ENCODE assay signal across 15 cellular contexts in genomic region chr3:100106531-100107155, GRCh38. TPM values are rescaled to one million over a fixed set of nuclear protein-coding genes. Genes with fewer than 3 reads are reported as not detected.
DNase-seq lines count a peak whose midpoint lies in the region; ATAC-seq, FAIRE-seq and TF ChIP-seq lines count a peak whose summit lies in the region.
"Had no signal": no experiment of that assay in that cellular context is flagged by ENCODE, and none has a peak within 500 bp of the region (broad histone marks: within the 10 kb centered on the region; RNA-seq: fewer than 3 reads in every experiment).

No MANE protein-coding gene starts in this region.

- no peak overlapping the region for H3K9ac ChIP-seq in mesenchymal stem cell (ENCODE audit: low read length)

- no peaks in the 10 kb centered on the region for H3K27me3 ChIP-seq in mesenchymal stem cell (ENCODE audit: control insufficient read depth in 1 of 2, insufficient read depth in 1 of 2, low read length in 2 of 2)
- no peaks in the 10 kb centered on the region for H3K27me3 ChIP-seq in Peyer's patch
- H3K27me3 ChIP-seq: body of pancreas, esophagus squamous epithelium had no signal

- DNase-seq in Calu3, result no peak
- DNase-seq in H54 (ENCODE audit: insufficient read length, low spot score), result no peak
- peak; percentile 77 for DNase-seq in amniotic epithelial cell (ENCODE audit: low read depth)
- DNase-seq in mesenchymal stem cell, result peak; percentile 30
- DNase-seq in SHP77 treated with DMSO at 0.1 percent for 48 hours (lab: John Stamatoyannopoulos, UW), result no peak
- no peak for DNase-seq in Peyer's patch
- no peak for DNase-seq in posterior cingulate gyrus
- DNase-seq: activated CD4-positive, alpha-beta T cell treated with anti-CD3 and anti-CD28 coated beads, Interleukin-2, amount 50 U/mL, for 4 hours; body of pancreas; CD8-positive, alpha-beta memory T cell; esophagus squamous epithelium; NCI-H2081 treated with DMSO at 0.1 percent for 48 hours; stimulated activated CD4-positive, alpha-beta T cell treated with anti-CD3 and anti-CD28 coated beads, Interleukin-15, amount 100 ng/mL, for 24 hours; stimulated activated naive B cell treated with anti-CD40 and anti-IgM and Interleukin-4, amounts not matched to agents 10 μg/mL and 1 μg/mL and 100 μg/mL, for 72 hours had no signal

- peak overlapping the region; percentile 22 to 79 for H3K4ac ChIP-seq in mesenchymal stem cell (ENCODE audit: low read depth in 1 of 2, low read length in 2 of 2)

- no peak overlapping the region for H3K23ac ChIP-seq in mesenchymal stem cell (ENCODE audit: low read length in 2 of 2)

- H3K4me1 ChIP-seq in mesenchymal stem cell (ENCODE audit: control insufficient read depth, insufficient read depth, low read depth, low read length) (peaks cover 8% of the 10 kb centered on the region), Peyer's patch (peaks cover 0 to 5% (median 0%) of the 10 kb centered on the region in 4 donors)

- no peaks in the 10 kb centered on the region for H3K27me3 Mint-ChIP-seq in Calu3 (ENCODE audit: unreplicated experiment)
- H3K27me3 Mint-ChIP-seq: CD8-positive, alpha-beta memory T cell; stimulated activated naive B cell treated with anti-CD40 and anti-IgM and Interleukin-4, amounts not matched to agents 10 μg/mL and 1 μg/mL and 100 μg/mL, for 72 hours had no signal

- H2BK120ac ChIP-seq in mesenchymal stem cell (ENCODE audit: low read depth, low read length), result peak overlapping the region; percentile 92

- peak overlapping the region; percentile 68 for H2AK5ac ChIP-seq in mesenchymal stem cell (ENCODE audit: low read length, severe bottlenecking)

- peak overlapping the region; percentile 83 to 93 for H2BK12ac ChIP-seq in mesenchymal stem cell (ENCODE audit: low read length in 2 of 2)

- TF ChIP-seq CTCF in Calu3 (IDR thresholded peaks at IDR 0.05; ENCODE audit: unreplicated experiment) (no peak), Peyer's patch (IDR thresholded peaks at IDR 0.05) (no peak)

- no peak overlapping the region for H2AFZ ChIP-seq in mesenchymal stem cell (ENCODE audit: low read depth, low read length)

- no peak overlapping the region for H3K4me3 Mint-ChIP-seq in Calu3 (ENCODE audit: low read depth, unreplicated experiment)
- H3K4me3 Mint-ChIP-seq: CD8-positive, alpha-beta memory T cell; stimulated activated naive B cell treated with anti-CD40 and anti-IgM and Interleukin-4, amounts not matched to agents 10 μg/mL and 1 μg/mL and 100 μg/mL, for 72 hours had no signal

- no peak for ATAC-seq in GM18868 (IDR thresholded peaks at IDR 0.05; ENCODE audit: unreplicated experiment)
- ATAC-seq: body of pancreas had no signal

- peak overlapping the region; percentile 30 for H3K27ac Mint-ChIP-seq in Calu3 (ENCODE audit: unreplicated experiment)
- H3K27ac Mint-ChIP-seq: CD8-positive, alpha-beta memory T cell; stimulated activated naive B cell treated with anti-CD40 and anti-IgM and Interleukin-4, amounts not matched to agents 10 μg/mL and 1 μg/mL and 100 μg/mL, for 72 hours had no signal

- BruUV-seq in Calu3 (replicated peaks; lab: Mats Ljungman, UMichigan), result no TSS peak

- TF ChIP-seq POLR2A in H54 (IDR thresholded peaks at IDR 0.05; ENCODE audit: low read depth, low read length), result no peak
- no peak for TF ChIP-seq POLR2A in Peyer's patch (IDR thresholded peaks at IDR 0.05)

- H3K4me3 ChIP-seq in mesenchymal stem cell (ENCODE audit: insufficient read depth in 1 of 2, low read depth in 1 of 2, low read length in 2 of 2), result no peak overlapping the region
- H3K4me3 ChIP-seq in Peyer's patch, result no peak overlapping the region
- H3K4me3 ChIP-seq: body of pancreas, esophagus squamous epithelium had no signal

- H3K4me2 ChIP-seq in mesenchymal stem cell (ENCODE audit: low read length, poor library complexity, severe bottlenecking), result no peak overlapping the region

- CTCF ChIA-PET in Calu3 (lab: Charles Lee), result no interaction called here

- H3K4me1 Mint-ChIP-seq in Calu3 (ENCODE audit: low read depth, unreplicated experiment), result peaks cover 40% of the 10 kb centered on the region
- H3K4me1 Mint-ChIP-seq: CD8-positive, alpha-beta memory T cell had no signal

- H3K18ac ChIP-seq in mesenchymal stem cell (ENCODE audit: low read depth in 1 of 2, low read length in 2 of 2), result peak overlapping the region; percentile 50 to 94

- H2BK5ac ChIP-seq in mesenchymal stem cell (ENCODE audit: low read depth, low read length, poor library complexity, severe bottlenecking), result no peak overlapping the region

- H3K9me3 Mint-ChIP-seq in Calu3 (ENCODE audit: low read depth, unreplicated experiment), result no peaks in the 10 kb centered on the region
- H3K9me3 Mint-ChIP-seq: CD8-positive, alpha-beta memory T cell; stimulated activated naive B cell treated with anti-CD40 and anti-IgM and Interleukin-4, amounts not matched to agents 10 μg/mL and 1 μg/mL and 100 μg/mL, for 72 hours had no signal

- H3K27ac ChIP-seq in mesenchymal stem cell (ENCODE audit: low read length, poor library complexity, severe bottlenecking), result no peak overlapping the region
- no peak overlapping the region for H3K27ac ChIP-seq in Peyer's patch
- H3K27ac ChIP-seq: body of pancreas had no signal

- intact Hi-C loops in Calu3 (cut with micrococcal nuclease; ENCODE audit: unreplicated experiment), result no loop called here
- intact Hi-C loops in posterior cingulate gyrus (cut with DNase I), result no loop called here

- H3K36me3 ChIP-seq in mesenchymal stem cell (ENCODE audit: control insufficient read depth in 1 of 2, insufficient read depth in 2 of 2, low read depth in 1 of 2, low read length in 2 of 2) (no peaks in the 10 kb centered on the region), Peyer's patch (no peaks in the 10 kb centered on the region)
- H3K36me3 ChIP-seq: esophagus squamous epithelium had no signal

- no peaks in the 10 kb centered on the region for H3K9me3 ChIP-seq in mesenchymal stem cell (ENCODE audit: control insufficient read depth, low read length)
- H3K9me3 ChIP-seq in Peyer's patch, result no peaks in the 10 kb centered on the region
- H3K9me3 ChIP-seq: body of pancreas, esophagus squamous epithelium had no signal

- H4K91ac ChIP-seq in mesenchymal stem cell (ENCODE audit: low read length), result no peak overlapping the region

- FAIRE-seq in H54 (lab: Jason Lieb, UNC), result peak; percentile 57

- H3K36me3 Mint-ChIP-seq in Calu3 (ENCODE audit: insufficient read depth, unreplicated experiment), result no peaks in the 10 kb centered on the region

- peak overlapping the region in 1 of 2 experiments; percentile 62 for H3K14ac ChIP-seq in mesenchymal stem cell (ENCODE audit: low read length in 2 of 2)

- no peaks in the 10 kb centered on the region for H3K79me1 ChIP-seq in mesenchymal stem cell (replicated peaks; ENCODE audit: low read length, poor library complexity, severe bottlenecking)

- H4K8ac ChIP-seq in mesenchymal stem cell (ENCODE audit: low read length), result no peak overlapping the region

- H2BK15ac ChIP-seq in mesenchymal stem cell (ENCODE audit: low read depth, poor library complexity, severe bottlenecking), result no peak overlapping the region

RNA-seq across cellular contexts. Expression of gene FILIP1L, which starts 7.7 kb away (rescaled TPM):
- 2.4 and 5.2 TPM in 2 replicates for total RNA-seq in Calu3 (2022)
- 200 TPM for polyA plus RNA-seq in mesenchymal stem cell (2013, experiment 1 of 2)
- polyA plus RNA-seq in mesenchymal stem cell (2013, experiment 2 of 2), result 198 TPM
- total RNA-seq in Peyer's patch, result 10 to 100 TPM in 3 of 4 donors, 1 to 10 TPM in 1; 5.3 to 69.3 (median 13.1) TPM

Comparison
In these comparisons a context has a peak if more than half of its experiments do, and no peak if none do; other contexts are left out.
1. DNase-seq: peak in amniotic epithelial cell (single experiment) and mesenchymal stem cell (single experiment); none in Calu3 (single experiment), H54 (single experiment), SHP77 treated with DMSO at 0.1 percent for 48 hours (single experiment), Peyer's patch (0 of 3) and posterior cingulate gyrus (0 of 10).